ENCODE assay signal across 8 cellular contexts in genomic region chr12:132144115-132145071, GRCh38. TPM values are rescaled to one million over a fixed set of nuclear protein-coding genes. Genes with fewer than 3 reads are reported as not detected.
DNase-seq lines count a peak whose midpoint lies in the region; ATAC-seq and TF ChIP-seq lines count a peak whose summit lies in the region.

TSS of gene DDX51 (minus strand) at chr12:132144319. CDS start at chr12:132144296, 23 bp downstream.
TSS of gene NOC4L (plus strand) at chr12:132144457. CDS start at chr12:132144489, 32 bp downstream.

- H3K4me1 ChIP-seq in esophagus muscularis mucosa (peaks cover 23 to 53% (median 32%) of the 10 kb centered on the region in 4 donors), muscle layer of duodenum (ENCODE audit: control insufficient read depth in 1 of 2, insufficient read depth in 2 of 2, low read length in 2 of 2) (peaks cover 4 to 24% of the 10 kb centered on the region in 2 donors)

- peak; percentile 74 for ATAC-seq in GM21619 (IDR thresholded peaks at IDR 0.05; ENCODE audit: unreplicated experiment)

- TF ChIP-seq POLR2A in esophagus muscularis mucosa (IDR thresholded peaks at IDR 0.05; ENCODE audit: low read depth), result no peak

- H3K4me3 ChIP-seq in Jurkat, Clone E6-1 (ENCODE audit: low read length), result peak within 1 kb of the TSS; percentile 86
- H3K4me3 ChIP-seq in esophagus muscularis mucosa (peak within 1 kb of the TSS; percentile 80 to 99 (median 90)), muscle layer of duodenum (ENCODE audit: low read depth in 1 of 2, low read length in 2 of 2) (peak within 1 kb of the TSS; percentile 74 to 91)

- H3K27ac ChIP-seq in esophagus muscularis mucosa (replicated peaks in 1 of 4) (peak within 1 kb of the TSS; percentile 85 to 96 (median 90)), muscle layer of duodenum (ENCODE audit: low read length) (peak within 1 kb of the TSS; percentile 4)

- DNase-seq in DMS53 treated with DMSO at 0.1 percent for 48 hours (lab: John Stamatoyannopoulos, UW; ENCODE audit: unreplicated experiment), result peak; percentile 75
- DNase-seq in Jurkat, Clone E6-1 (ENCODE audit: low read depth, low spot score), result peak; percentile 92
- DNase-seq in activated T-cell treated with anti-CD3 and anti-CD28 coated beads, Interleukin-2, amount 50 U/mL, for 24 hours, result peak; percentile 99
- DNase-seq in esophagus muscularis mucosa (ENCODE audit: extremely low spot score), result peak; percentile 99
- peak; percentile 93 for DNase-seq in stimulated activated CD8-positive, alpha-beta memory T cell treated with anti-CD3 and anti-CD28 coated beads, Interleukin-7, amount 100 ng/mL, for 24 hours (ENCODE audit: low read depth)

- no peaks in the 10 kb centered on the region for H3K9me3 Mint-ChIP-seq in activated T-cell treated with anti-CD3 and anti-CD28 coated beads, Interleukin-2, amount 50 U/mL, for 24 hours

- intact Hi-C loops in esophagus muscularis mucosa (cut with DNase I), result loop anchor here (2.0 to 10.0 kb wide), 3 partner anchors 44 to 350 kb away; partner anchors contain the start of gene FBRSL1

- H3K36me3 ChIP-seq in esophagus muscularis mucosa, result peaks cover 16 to 62% (median 54%) of the 10 kb centered on the region in 4 donors
- peaks cover 24 to 39% of the 10 kb centered on the region in 2 donors for H3K36me3 ChIP-seq in muscle layer of duodenum (ENCODE audit: control insufficient read depth in 1 of 2, insufficient read depth in 2 of 2, low read length in 2 of 2)

- H3K9me3 ChIP-seq in esophagus muscularis mucosa, result no peaks in the 10 kb centered on the region
- no peaks in the 10 kb centered on the region for H3K9me3 ChIP-seq in muscle layer of duodenum (ENCODE audit: control insufficient read depth in 1 of 2, low read length in 2 of 2)

- H3K4me1 Mint-ChIP-seq in activated T-cell treated with anti-CD3 and anti-CD28 coated beads, Interleukin-2, amount 50 U/mL, for 24 hours (ENCODE audit: low read depth), result peaks cover 34% of the 10 kb centered on the region

- peaks cover 69% of the 10 kb centered on the region for H3K36me3 Mint-ChIP-seq in activated T-cell treated with anti-CD3 and anti-CD28 coated beads, Interleukin-2, amount 50 U/mL, for 24 hours (ENCODE audit: low read depth)

- H3K27me3 ChIP-seq in esophagus muscularis mucosa (no peaks in the 10 kb centered on the region), muscle layer of duodenum (ENCODE audit: low read depth, low read length) (no peaks in the 10 kb centered on the region)

- H3K27ac Mint-ChIP-seq in activated T-cell treated with anti-CD3 and anti-CD28 coated beads, Interleukin-2, amount 50 U/mL, for 24 hours, result peak within 1 kb of the TSS; percentile 97

- H3K27me3 Mint-ChIP-seq in activated T-cell treated with anti-CD3 and anti-CD28 coated beads, Interleukin-2, amount 50 U/mL, for 24 hours, result no peaks in the 10 kb centered on the region

- TF ChIP-seq EP300 in esophagus muscularis mucosa (IDR thresholded peaks at IDR 0.05), result no peak

- WGBS in esophagus muscularis mucosa, result 2% methylated on average over 16 of the region's 113 CpGs

- TF ChIP-seq CTCF in esophagus muscularis mucosa (IDR thresholded peaks at IDR 0.05), result peak in 1 of 3 experiments; percentile 43

- peak within 1 kb of the TSS; percentile 93 for H3K4me3 Mint-ChIP-seq in activated T-cell treated with anti-CD3 and anti-CD28 coated beads, Interleukin-2, amount 50 U/mL, for 24 hours

TF ChIP-seq in PFSK-1, 5 proteins besides CTCF, POLR2A, EP300 and RAD21:
- TF ChIP-seq POLR2AphosphoS5 (IDR thresholded peaks at IDR 0.05; ENCODE audit: low read depth, low read length), result peak; percentile 62; the same call in 1 of the 2 replicates
- peak; percentile 93; the same call in 1 of the 2 replicates for TF ChIP-seq SIN3A (IDR thresholded peaks at IDR 0.05; ENCODE audit: borderline replicate concordance, insufficient read depth, low read length)
- peak; percentile 96 for TF ChIP-seq FOXP2 (optimal IDR thresholded peaks at IDR 0.05; ENCODE audit: borderline replicate concordance, extremely low read depth, extremely low read length, insufficient read depth)
- 0 out of 4 replicates have a peak, but pooled peaks have one; percentile 44 to 45 for TF ChIP-seq REST (IDR thresholded peaks at IDR 0.05; ENCODE audit: insufficient read depth in 1 of 2, low read depth in 2 of 2, low read length in 2 of 2)
- peak; percentile 82; the same call in 1 of the 2 replicates for TF ChIP-seq TAF1 (IDR thresholded peaks at IDR 0.05; ENCODE audit: borderline replicate concordance, insufficient read depth, low read length)
TF ChIP-seq in PFSK-1: peak in this region for 5.

RNA-seq across cellular contexts. Expression of gene DDX51, which starts in this region (rescaled TPM):
- 39.4 TPM for polyA plus RNA-seq in Jurkat, Clone E6-1 (2012; ENCODE audit: insufficient read depth, insufficient read length)
- 39.7 TPM for polyA plus RNA-seq in PFSK-1 (2012; ENCODE audit: insufficient read length, low read depth)
- total RNA-seq in esophagus muscularis mucosa, result 10 to 100 TPM in 3 of 4 donors, 1 to 10 TPM in 1; 9.1 to 12.8 (median 11.3) TPM

RNA-seq across cellular contexts. Expression of gene NOC4L, which starts in this region (rescaled TPM):
- polyA plus RNA-seq in Jurkat, Clone E6-1 (2012; ENCODE audit: insufficient read depth, insufficient read length), result 69.1 TPM
- 84.9 TPM for polyA plus RNA-seq in PFSK-1 (2012; ENCODE audit: insufficient read length, low read depth)
- total RNA-seq in esophagus muscularis mucosa, result 10 to 100 TPM; 10.4 to 15.4 (median 11.5) TPM

Comparison
In these comparisons a context has a peak if more than half of its experiments do, and no peak if none do; other contexts are left out.
1. Peak in every context shown above with its lines: DNase-seq, ATAC-seq, H3K4me3 ChIP-seq and H3K27ac ChIP-seq.